ENCODE assay signal across 9 cellular contexts in genomic region chr12:105226219-105226618, GRCh38. TPM values are rescaled to one million over a fixed set of nuclear protein-coding genes. Genes with fewer than 3 reads are reported as not detected.
DNase-seq lines count a peak whose midpoint lies in the region; ATAC-seq and TF ChIP-seq lines count a peak whose summit lies in the region.
"Had no signal": no experiment of that assay in that cellular context is flagged by ENCODE, and none has a peak within 500 bp of the region (broad histone marks: within the 10 kb centered on the region; RNA-seq: fewer than 3 reads in every experiment).

No MANE protein-coding gene starts in this region.

- intact Hi-C loops in body of pancreas (cut with DNase I) (loop anchor here (10.0 kb wide), 1 partner anchor 119 kb away; no protein-coding TSS in a partner anchor), left lung (cut with DNase I) (no loop called here)

- H3K4me3 ChIP-seq in body of pancreas (no peak overlapping the region), left lung (no peak overlapping the region), thoracic aorta (peak overlapping the region; percentile 56)

- H3K27me3 ChIP-seq in body of pancreas (no peaks in the 10 kb centered on the region), left lung (no peaks in the 10 kb centered on the region), thoracic aorta (replicated peaks; ENCODE audit: insufficient read depth) (no peaks in the 10 kb centered on the region)

- no peak for TF ChIP-seq POLR2A in body of pancreas (IDR thresholded peaks at IDR 0.05)

- DNase-seq in HUDEP-2 (lab: John Stamatoyannopoulos, UW; ENCODE audit: unreplicated experiment in 76 of 76) (peak in 62 of 76 experiments; percentile 2 to 72 (median 38)), body of pancreas (peak; percentile 51 to 78 (median 70)), left lung (peak in 1 of 2 donors; percentile 81), thoracic aorta (ENCODE audit: low spot score) (peak; percentile 29), D341Med (ENCODE audit: low spot score) (no peak), SIG-M5 treated with dmso at 0.1 percent for 504 hours (lab: John Stamatoyannopoulos, UW; ENCODE audit: unreplicated experiment) (no peak)

- WGBS in body of pancreas, 2 donors, result 21 to 25% methylated on average over 8 of the region's 8 CpGs

- H3K4me1 ChIP-seq in body of pancreas (peaks cover 25% of the 10 kb centered on the region), left lung (peaks cover 5 to 82% of the 10 kb centered on the region in 2 donors), thoracic aorta (ENCODE audit: control insufficient read depth in 1 of 2, low read depth in 2 of 2) (peaks cover 26 to 61% of the 10 kb centered on the region in 2 donors)

- TF ChIP-seq CTCF in body of pancreas (IDR thresholded peaks at IDR 0.05) (peak in 2 of 7 experiments; percentile 8 to 16), left lung (IDR thresholded peaks at IDR 0.05) (no peak), thoracic aorta (IDR thresholded peaks at IDR 0.05) (no peak)

- peak; percentile 56 for ATAC-seq in GM18498 (IDR thresholded peaks at IDR 0.05; ENCODE audit: unreplicated experiment)
- ATAC-seq in body of pancreas, result peak; percentile 73
- peak; percentile 83 for ATAC-seq in left lung
- ATAC-seq in thoracic aorta (ENCODE audit: insufficient number of reproducible peaks, low FRiP score, low read depth), result peak; percentile 60
- ATAC-seq in HG03520 (IDR thresholded peaks at IDR 0.05; ENCODE audit: unreplicated experiment), result no peak
- ATAC-seq: left colon had no signal

- no peaks in the 10 kb centered on the region for H3K9me3 ChIP-seq in body of pancreas
- H3K9me3 ChIP-seq in left lung, result no peaks in the 10 kb centered on the region
- H3K9me3 ChIP-seq in thoracic aorta, result no peaks in the 10 kb centered on the region

- H3K36me3 ChIP-seq in body of pancreas (replicated peaks in 1 of 2; ENCODE audit: insufficient read depth in 1 of 2, low read depth in 2 of 2) (peaks cover 0 to 2% of the 10 kb centered on the region in 2 donors), left lung (peaks cover 0 to 33% of the 10 kb centered on the region in 2 donors), thoracic aorta (peaks cover 6% of the 10 kb centered on the region)

- H3K27ac ChIP-seq in body of pancreas (peak overlapping the region in 2 of 4 donors; percentile 52 to 57), left lung (peak overlapping the region; percentile 67 to 74), thoracic aorta (peak overlapping the region; percentile 3 to 40)

RNA-seq across cellular contexts. Expression of gene APPL2, which starts 9.8 kb away (rescaled TPM):
- total RNA-seq in body of pancreas, result 10 to 100 TPM; 32.4 to 32.6 TPM
- total RNA-seq in left lung, result 10 to 100 TPM; 27.8 to 36.9 TPM
- total RNA-seq in thoracic aorta, result 10 to 100 TPM; 38.2 to 60.9 TPM

Comparison
In these comparisons a context has a peak if more than half of its experiments do, and no peak if none do; other contexts are left out.
1. DNase-seq: peak in HUDEP-2 (62 of 76), body of pancreas (4 of 4) and thoracic aorta (single experiment); none in D341Med (single experiment) and SIG-M5 treated with dmso at 0.1 percent for 504 hours (single experiment).